In the genomic region with DNA sequence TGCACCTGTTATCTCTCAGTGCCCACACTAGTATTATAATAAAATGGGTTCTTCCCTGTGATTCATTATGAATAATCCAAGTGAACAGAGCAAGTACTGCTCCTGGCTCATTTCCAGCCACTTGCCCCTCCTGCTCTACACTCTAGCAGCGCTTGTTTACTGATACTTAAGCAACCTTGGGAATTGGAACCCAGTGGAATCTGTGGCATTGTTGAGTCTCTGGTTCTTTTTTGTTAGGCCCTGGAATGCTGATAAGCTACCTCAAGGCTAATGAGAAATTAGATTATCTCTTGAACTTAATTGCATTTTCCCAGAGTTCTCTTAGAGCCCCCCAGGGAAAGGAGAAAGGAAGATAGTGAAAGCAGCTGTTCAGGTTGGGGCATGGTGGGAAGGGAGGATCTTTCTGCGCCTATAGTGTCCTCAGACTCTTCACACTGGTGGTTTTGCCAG, we compare ENCODE assay signal across 1 cellular context.
TF ChIP-seq lines count a peak whose summit lies in the region.

No MANE protein-coding gene starts in this region.

TF ChIP-seq in HepG2, 621 proteins besides CTCF, POLR2A, EP300 and RAD21 (continued from another document):
- TF ChIP-seq ZNF12 (CRISPR knock-in tag; IDR thresholded peaks at IDR 0.05) = 0 out of 2 replicates have a peak, but pooled peaks have one; percentile 60
